Comparison of ENCODE assay signal across 8 cellular contexts in the genomic region with DNA sequence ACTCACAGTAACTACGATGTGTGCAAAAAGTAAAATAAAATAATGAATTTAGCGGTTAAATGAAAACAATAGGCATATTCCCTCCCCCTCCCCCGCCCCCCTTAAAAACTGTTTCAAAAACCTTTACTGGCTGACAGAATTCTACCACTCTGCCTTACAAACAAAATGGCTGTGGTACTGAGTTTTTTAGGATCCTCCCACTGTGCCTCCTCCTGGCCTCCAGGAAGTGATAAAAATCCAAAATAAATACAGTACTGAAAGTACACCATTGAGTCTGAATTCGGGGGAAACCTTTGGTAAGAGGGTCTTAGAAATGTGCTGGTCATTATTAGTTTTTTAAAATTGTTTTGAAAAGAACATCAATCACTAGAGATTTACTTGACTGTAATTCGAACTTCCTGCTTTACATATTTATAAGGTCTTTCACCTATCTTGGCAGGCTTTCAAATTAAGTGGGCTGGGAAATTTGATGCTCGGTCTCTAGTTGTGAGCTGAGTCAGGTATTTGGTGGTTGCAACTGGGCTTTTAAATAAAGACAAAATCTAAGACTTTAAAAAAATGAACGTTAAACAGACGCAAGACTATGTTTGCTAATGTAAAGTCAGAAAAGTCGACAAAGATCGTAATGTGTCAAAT. TPM values are rescaled to one million over a fixed set of nuclear protein-coding genes. Genes with fewer than 3 reads are reported as not detected.
DNase-seq lines count a peak whose midpoint lies in the region; ATAC-seq and TF ChIP-seq lines count a peak whose summit lies in the region.

No MANE protein-coding gene starts in this region.

- H3K4me3 ChIP-seq in PC-9 (peak overlapping the region; percentile 88), lower leg skin (ENCODE audit: low read depth, poor library complexity, severe bottlenecking) (peak overlapping the region; percentile 54), upper lobe of left lung (peak overlapping the region; percentile 6 to 70 (median 56))

- H3K79me2 ChIP-seq in PC-9 (ENCODE audit: low read depth) = peaks cover 22% of the 10 kb centered on the region; the same call in 1 of the 2 replicates

- peak overlapping the region; percentile 97 for H3K4me2 ChIP-seq in PC-9

- no peaks in the 10 kb centered on the region for H4K20me1 ChIP-seq in PC-9 (ENCODE audit: insufficient read depth)

- H3K27ac ChIP-seq in PC-9 (peak overlapping the region; percentile 79), upper lobe of left lung (peak overlapping the region; percentile 70 to 85 (median 82))

- H3K9me3 ChIP-seq in PC-9 (ENCODE audit: insufficient read depth, low read depth) (no peaks in the 10 kb centered on the region), upper lobe of left lung (no peaks in the 10 kb centered on the region)

- BruUV-seq in PC-9 (replicated peaks; lab: Mats Ljungman, UMichigan) = no TSS peak

- DNase-seq in activated gamma-delta T cell treated with Interleukin-2 at 50 U/mL for 16 hours (peak; percentile 8), activated gamma-delta T cell (lab: John Stamatoyannopoulos, UW) (no peak), KG1 (lab: John Stamatoyannopoulos, UW) (peak; percentile 57), PC-9 (peak; percentile 33 to 74), ecto neural progenitor cell (ENCODE audit: low spot score) (peak; percentile 47), lower leg skin (ENCODE audit: low spot score in 2 of 2) (no peak), upper lobe of left lung (no peak)

- no peaks in the 10 kb centered on the region for H3K36me3 ChIP-seq in PC-9 (ENCODE audit: low read depth)
- H3K36me3 ChIP-seq in upper lobe of left lung = no peaks in the 10 kb centered on the region

- TF ChIP-seq EP300 in upper lobe of left lung (IDR thresholded peaks at IDR 0.05) = no peak

- intact Hi-C loops in PC-9 (cut with micrococcal nuclease; ENCODE audit: unreplicated experiment) (loop anchor here (1.0 to 10.0 kb wide), 4 partner anchors 33 to 633 kb away; a partner anchor contains a TSS), lower leg skin (cut with DNase I; ENCODE audit: low total_unique reads) (no loop called here)

- WGBS in lower leg skin, 2 donors = 14 to 19% methylated on average over 10 of the region's 10 CpGs
- WGBS in upper lobe of left lung, 2 donors = 22 to 23% methylated on average over 10 of the region's 10 CpGs

- ATAC-seq in upper lobe of left lung (ENCODE audit: low FRiP score in 2 of 2) = peak; percentile 68 to 80
- no peak for ATAC-seq in GM18498 (IDR thresholded peaks at IDR 0.05; ENCODE audit: unreplicated experiment)

- POLR2A ChIA-PET in PC-9 (lab: Charles Lee; ENCODE audit: unreplicated experiment) = interaction anchor here (0.7 to 1.2 kb wide), 4 partner anchors 31 to 631 kb away, joined by 5 to 12 read pairs (median 11); a partner anchor contains a TSS

- no peaks in the 10 kb centered on the region for H3K9me2 ChIP-seq in PC-9 (ENCODE audit: insufficient read depth)

- H3K27me3 ChIP-seq in PC-9 (ENCODE audit: insufficient read depth, low read depth) = no peaks in the 10 kb centered on the region
- no peaks in the 10 kb centered on the region for H3K27me3 ChIP-seq in upper lobe of left lung

- CTCF ChIA-PET in PC-9 (lab: Charles Lee) = interaction anchor here (1.5 kb wide), 1 partner anchor 66 kb away, joined by 3 read pairs; a partner anchor contains a TSS

- H3K4me1 ChIP-seq in PC-9 (replicated peaks; ENCODE audit: insufficient read depth) (peaks cover 17% of the 10 kb centered on the region), upper lobe of left lung (peaks cover 5 to 24% (median 13%) of the 10 kb centered on the region in 4 donors)

- TF ChIP-seq POLR2A in lower leg skin (IDR thresholded peaks at IDR 0.05) (no peak), upper lobe of left lung (IDR thresholded peaks at IDR 0.05) (no peak)

- peaks cover 12% of the 10 kb centered on the region for H3F3A ChIP-seq in PC-9 (ENCODE audit: insufficient read depth, low read depth)

- TF ChIP-seq CTCF in PC-9 (conservative IDR thresholded peaks at IDR 0.05) (no peak), lower leg skin (IDR thresholded peaks at IDR 0.05) (no peak), upper lobe of left lung (IDR thresholded peaks at IDR 0.05) (no peak)

- peak overlapping the region; percentile 92 for H2AFZ ChIP-seq in PC-9

RNA-seq across cellular contexts. Expression of a gene that starts 32.5 kb away (rescaled TPM):
- total RNA-seq in PC-9 (2021) (21.5 and 23.4 TPM in 2 replicates), lower leg skin (10 to 100 TPM; 33.9 to 42.3 (median 36.8) TPM), upper lobe of left lung (10 to 100 TPM; 26.2 to 82.8 (median 36.7) TPM)

Comparison
In these comparisons a context has a peak if more than half of its experiments do, and no peak if none do; other contexts are left out.
1. DNase-seq: peak in activated gamma-delta T cell treated with Interleukin-2 at 50 U/mL for 16 hours (single experiment), KG1 (single experiment), PC-9 (2 of 2) and ecto neural progenitor cell (single experiment); none in activated gamma-delta T cell (single experiment), lower leg skin (0 of 2) and upper lobe of left lung (0 of 2).
2. Peak in every context shown above with its lines, with median percentiles within 50 percentile points of each other: H3K4me3 ChIP-seq.